Comparison of ENCODE assay signal across 24 cellular contexts in genomic region chr21:43925609-43926008, GRCh38.
DNase-seq lines count a peak whose midpoint lies in the region; ATAC-seq and TF ChIP-seq lines count a peak whose summit lies in the region.
"Had no signal": no experiment of that assay in that cellular context is flagged by ENCODE, and none has a peak within 500 bp of the region (broad histone marks: within the 10 kb centered on the region; RNA-seq: fewer than 3 reads in every experiment).

No MANE protein-coding gene starts in this region.

- TF ChIP-seq CTCF in CD8-positive, alpha-beta T cell (IDR thresholded peaks at IDR 0.05), result no peak
- no peak for TF ChIP-seq CTCF in GM23338 (conservative IDR thresholded peaks at IDR 0.05; ENCODE audit: low read depth in 2 of 2)
- no peak for TF ChIP-seq CTCF in endodermal cell (conservative IDR thresholded peaks at IDR 0.05)
- TF ChIP-seq CTCF in mesothelial cell of epicardium (IDR thresholded peaks at IDR 0.05; ENCODE audit: unreplicated experiment), result no peak

- peaks cover 25% of the 10 kb centered on the region for H3K4me1 Mint-ChIP-seq in CD8-positive, alpha-beta T cell (ENCODE audit: low read depth)
- H3K4me1 Mint-ChIP-seq in GM23338 (peaks cover 29% of the 10 kb centered on the region), endodermal cell (peaks cover 58% of the 10 kb centered on the region), mesothelial cell of epicardium (peaks cover 17% of the 10 kb centered on the region)

- peak overlapping the region; percentile 55 for H3K27ac Mint-ChIP-seq in CD8-positive, alpha-beta T cell
- H3K27ac Mint-ChIP-seq in GM23338 (peak overlapping the region; percentile 31), endodermal cell (peak overlapping the region; percentile 58), mesothelial cell of epicardium (peak overlapping the region; percentile 43)
- H3K27ac Mint-ChIP-seq: T-helper 2 cell treated with Interferon-gamma antibody and Interleukin-4, amounts not matched to agents 5 μg/mL and 100 μg/mL, for 36 hours had no signal

- CTCF ChIA-PET in CD8-positive, alpha-beta T cell (lab: Charles Lee), result interaction anchor here (0.8 to 6.7 kb wide), 2 partner anchors 12 to 50 kb away, joined by 4 to 33 read pairs; no protein-coding TSS in a partner anchor

- POLR2A ChIA-PET in CD8-positive, alpha-beta T cell (lab: Charles Lee), result interaction anchor here (0.9 kb wide), 1 partner anchor 15 kb away, joined by 3 read pairs; no protein-coding TSS in a partner anchor

- no peaks in the 10 kb centered on the region for H3K27me3 ChIP-seq in CD8-positive, alpha-beta T cell (ENCODE audit: insufficient read depth, low read length)
- H3K27me3 ChIP-seq in GM23338 (ENCODE audit: insufficient read depth), result no peaks in the 10 kb centered on the region
- no peaks in the 10 kb centered on the region for H3K27me3 ChIP-seq in endodermal cell (ENCODE audit: control insufficient read depth, insufficient read depth, low read length, poor library complexity, severe bottlenecking)
- H3K27me3 ChIP-seq: foreskin keratinocyte, spleen, stomach had no signal

- no peak overlapping the region for H3K4me2 ChIP-seq in GM23338
- H3K4me2 ChIP-seq: SK-N-SH had no signal

- peaks cover 25% of the 10 kb centered on the region for H3K4me1 ChIP-seq in CD8-positive, alpha-beta T cell (ENCODE audit: insufficient read depth, low read length)
- H3K4me1 ChIP-seq in GM23338 (ENCODE audit: insufficient read depth) (no peaks in the 10 kb centered on the region; the same call in none of the 2 replicates), endodermal cell (ENCODE audit: control insufficient read depth, insufficient read depth, low read length) (peaks cover 18% of the 10 kb centered on the region)

- intact Hi-C loops in CD8-positive, alpha-beta T cell (cut with DNase I, micrococcal nuclease), result no loop called here
- intact Hi-C loops in sciatic nerve (cut with DNase I), result no loop called here

- no peak for ATAC-seq in CD8-positive, alpha-beta T cell
- no peak for ATAC-seq in GM23338
- no peak for ATAC-seq in GM19324 (IDR thresholded peaks at IDR 0.05; ENCODE audit: low FRiP score, unreplicated experiment)
- ATAC-seq in sciatic nerve, result no peak
- ATAC-seq: foreskin keratinocyte had no signal

- peaks cover 4% of the 10 kb centered on the region for H3K36me3 ChIP-seq in CD8-positive, alpha-beta T cell (ENCODE audit: insufficient read depth, low read length)
- no peaks in the 10 kb centered on the region for H3K36me3 ChIP-seq in GM23338 (ENCODE audit: insufficient read depth)
- peaks cover 5% of the 10 kb centered on the region for H3K36me3 ChIP-seq in endodermal cell (ENCODE audit: control insufficient read depth, insufficient read depth, low read length)
- H3K36me3 ChIP-seq: HAP-1, prostate gland had no signal

- no peak overlapping the region for H2AFZ ChIP-seq in GM23338

- 91 to 94% methylated on average over 14 of the region's 14 CpGs for WGBS in endodermal cell (ENCODE audit: insufficient coverage in 1 of 2, insufficient read length in 1 of 2), 2 experiments

- no peak overlapping the region for H3K27ac ChIP-seq in CD8-positive, alpha-beta T cell (ENCODE audit: low read depth, low read length)
- no peak overlapping the region for H3K27ac ChIP-seq in GM23338 (ENCODE audit: low read depth)
- H3K27ac ChIP-seq in endodermal cell (ENCODE audit: low read depth, low read length), result no peak overlapping the region
- H3K27ac ChIP-seq: foreskin keratinocyte, stomach had no signal

- H3F3A ChIP-seq in GM23338 (replicated peaks; ENCODE audit: low read depth), result 0 out of 2 replicates have a peak, but pooled peaks cover 4% of the 10 kb centered on the region

- peaks cover 36% of the 10 kb centered on the region for H3K36me3 Mint-ChIP-seq in CD8-positive, alpha-beta T cell
- no peaks in the 10 kb centered on the region for H3K36me3 Mint-ChIP-seq in GM23338 (ENCODE audit: low read depth)
- peaks cover 15% of the 10 kb centered on the region for H3K36me3 Mint-ChIP-seq in endodermal cell (ENCODE audit: low read depth)
- peaks cover 7% of the 10 kb centered on the region for H3K36me3 Mint-ChIP-seq in mesothelial cell of epicardium

- no peak for DNase-seq in CD8-positive, alpha-beta T cell
- DNase-seq in GM23338 (ENCODE audit: low spot score), result no peak
- DNase-seq in endodermal cell, result no peak
- no peak for DNase-seq in mesothelial cell of epicardium (ENCODE audit: low spot score in 2 of 2, unreplicated experiment in 2 of 2)
- no peak for DNase-seq in stimulated activated CD4-positive, alpha-beta T cell treated with anti-CD3 and anti-CD28 coated beads, Interleukin-4, amount 100 ng/mL, for 1 hour
- DNase-seq in NCI-H187 treated with DMSO at 0.1 percent for 48 hours (lab: John Stamatoyannopoulos, UW), result no peak
- no peak for DNase-seq in sciatic nerve (ENCODE audit: low spot score)
- DNase-seq: activated CD4-positive, CD25-positive, alpha-beta regulatory T cell; dermis blood vessel endothelial cell; DND-41; kidney glomerular epithelial cell; NCI-H1930; NCI-H510A treated with DMSO at 0.1 percent for 48 hours; NK-92 treated with Interleukin-12 subunit alpha and Interleukin-12 subunit beta, amount 100 ng/mL, for 24 hours; SK-N-SH; spleen; stimulated activated CD4-positive, alpha-beta T cell treated with anti-CD3 and anti-CD28 coated beads, Interleukin-4, amount 100 ng/mL, for 4 hours; stomach had no signal

- H3K4me3 Mint-ChIP-seq in CD8-positive, alpha-beta T cell, result no peak overlapping the region
- H3K4me3 Mint-ChIP-seq in GM23338 (no peak overlapping the region), endodermal cell (no peak overlapping the region), mesothelial cell of epicardium (no peak overlapping the region)
- H3K4me3 Mint-ChIP-seq: neural crest cell; T-helper 2 cell treated with Interferon-gamma antibody and Interleukin-4, amounts not matched to agents 5 μg/mL and 100 μg/mL, for 36 hours had no signal

- no peaks in the 10 kb centered on the region for H3K9me3 Mint-ChIP-seq in CD8-positive, alpha-beta T cell
- H3K9me3 Mint-ChIP-seq in GM23338 (no peaks in the 10 kb centered on the region; the same call in 2 of the 3 replicates), endodermal cell (no peaks in the 10 kb centered on the region), mesothelial cell of epicardium (no peaks in the 10 kb centered on the region)
- H3K9me3 Mint-ChIP-seq: neural crest cell; T-helper 2 cell treated with Interferon-gamma antibody and Interleukin-4, amounts not matched to agents 5 μg/mL and 100 μg/mL, for 36 hours had no signal

- H3K9me2 ChIP-seq in GM23338 (ENCODE audit: insufficient read depth), result no peaks in the 10 kb centered on the region
- H3K9me2 ChIP-seq: SK-N-SH had no signal

- no peak overlapping the region for H3K9ac ChIP-seq in endodermal cell (ENCODE audit: extremely low read depth, low read length, poor library complexity, severe bottlenecking)
- H3K9ac ChIP-seq: SK-N-SH had no signal

- no peaks in the 10 kb centered on the region for H3K79me2 ChIP-seq in GM23338 (replicated peaks; ENCODE audit: insufficient read depth)

- no peaks in the 10 kb centered on the region for H3K27me3 Mint-ChIP-seq in CD8-positive, alpha-beta T cell (ENCODE audit: low read depth)
- peaks cover 30% of the 10 kb centered on the region for H3K27me3 Mint-ChIP-seq in GM23338 (ENCODE audit: insufficient read depth, low read depth, poor library complexity)
- no peaks in the 10 kb centered on the region for H3K27me3 Mint-ChIP-seq in endodermal cell (ENCODE audit: insufficient read depth)
- no peaks in the 10 kb centered on the region for H3K27me3 Mint-ChIP-seq in mesothelial cell of epicardium (ENCODE audit: low read depth)

- H3K9me3 ChIP-seq in CD8-positive, alpha-beta T cell (ENCODE audit: low read length), result no peaks in the 10 kb centered on the region
- H3K9me3 ChIP-seq in endodermal cell (ENCODE audit: control insufficient read depth, low read length), result no peaks in the 10 kb centered on the region
- H3K9me3 ChIP-seq: HAP-1, prostate gland, SK-N-SH, spleen, stomach had no signal

- no peaks in the 10 kb centered on the region for H4K20me1 ChIP-seq in GM23338 (replicated peaks; ENCODE audit: insufficient read depth)

- H3K4me3 ChIP-seq in CD8-positive, alpha-beta T cell (ENCODE audit: low read depth, low read length), result no peak overlapping the region
- H3K4me3 ChIP-seq in GM23338 (no peak overlapping the region), endodermal cell (ENCODE audit: low read length) (no peak overlapping the region)
- H3K4me3 ChIP-seq: HAP-1, prostate gland, spleen, stomach had no signal

TF ChIP-seq in GM23338, 12 proteins besides CTCF, POLR2A, EP300 and RAD21 (continues in another document):
- TF ChIP-seq ZNF331 (CRISPR knock-in tag; IDR thresholded peaks at IDR 0.05; ENCODE audit: low read depth) (no peak), JUNB (IDR thresholded peaks at IDR 0.05; ENCODE audit: unreplicated experiment) (no peak), POLR2AphosphoS5 (IDR thresholded peaks at IDR 0.05; ENCODE audit: low read depth) (no peak), ETS1 (IDR thresholded peaks at IDR 0.05) (no peak), NANOG (IDR thresholded peaks at IDR 0.05; ENCODE audit: borderline replicate concordance) (no peak), CREB1 (CRISPR knock-in tag; IDR thresholded peaks at IDR 0.05; ENCODE audit: low read depth) (no peak), EZH2 (IDR thresholded peaks at IDR 0.05; ENCODE audit: low read depth, unreplicated experiment) (no peak)
